1 cellular context compared by ENCODE assay signal in genomic region chr5:178392998-178393397, GRCh38.
TF ChIP-seq lines count a peak whose summit lies in the region.

No MANE protein-coding gene starts in this region.

TF ChIP-seq in H1, 55 proteins besides CTCF, POLR2A, EP300 and RAD21 (continued from another document):
- TF ChIP-seq SRF (IDR thresholded peaks at IDR 0.05; ENCODE audit: low read depth, low read length) = no peak
- TF ChIP-seq ASH2L (IDR thresholded peaks at IDR 0.05; ENCODE audit: low read length) = no peak
- no peak for TF ChIP-seq YY1 (IDR thresholded peaks at IDR 0.05; ENCODE audit: low read depth, low read length)
- TF ChIP-seq BCL11A (IDR thresholded peaks at IDR 0.05; ENCODE audit: low read depth in 2 of 2, low read length in 2 of 2) = no peak
- TF ChIP-seq, protein P1, sequence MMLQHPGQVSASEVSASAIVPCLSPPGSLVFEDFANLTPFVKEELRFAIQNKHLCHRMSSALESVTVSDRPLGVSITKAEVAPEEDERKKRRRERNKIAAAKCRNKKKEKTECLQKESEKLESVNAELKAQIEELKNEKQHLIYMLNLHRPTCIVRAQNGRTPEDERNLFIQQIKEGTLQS (IDR thresholded peaks at IDR 0.05; ENCODE audit: insufficient read depth, low read depth, low read length) = no peak
- no peak for TF ChIP-seq RFX5 (IDR thresholded peaks at IDR 0.05; ENCODE audit: borderline replicate concordance, low read depth, low read length)
- no peak for TF ChIP-seq BRCA1 (IDR thresholded peaks at IDR 0.05; ENCODE audit: low read depth, low read length)
- TF ChIP-seq POU5F1 (IDR thresholded peaks at IDR 0.05; ENCODE audit: low read depth, low read length) = no peak
- no peak for TF ChIP-seq USF2 (IDR thresholded peaks at IDR 0.05; ENCODE audit: low read length)
- TF ChIP-seq TAF7 (optimal IDR thresholded peaks at IDR 0.05; ENCODE audit: borderline replicate concordance, low read depth, low read length) = no peak
- no peak for TF ChIP-seq SP1 (IDR thresholded peaks at IDR 0.05; ENCODE audit: low read depth, low read length)
- TF ChIP-seq SAP30 (IDR thresholded peaks at IDR 0.05; ENCODE audit: insufficient read depth, insufficient replicate concordance, low read length) = no peak
